In genomic region chr17:49210158-49211029, GRCh38 we compare ENCODE assay signal across 8 cellular contexts. TPM values are rescaled to one million over a fixed set of nuclear protein-coding genes. Genes with fewer than 3 reads are reported as not detected.
DNase-seq lines count a peak whose midpoint lies in the region; ATAC-seq and TF ChIP-seq lines count a peak whose summit lies in the region.

Gene ABI3 (plus strand): TSS chr17:49210707. CDS start chr17:49210725, 18 bp downstream.
Gene GNGT2 (minus strand): TSS chr17:49210574. CDS start chr17:49207422, 3,152 bp downstream.

- WGBS in heart left ventricle, 4 donors: 15 to 29% (median 23%) methylated on average over 19 to 22 of the region's 22 CpGs

- peak within 1 kb of the TSS; percentile 32 to 70 (median 60) for H3K4me3 ChIP-seq in heart left ventricle
- peak within 1 kb of the TSS; percentile 19 to 49 (median 35) for H3K4me3 ChIP-seq in skin epidermis

- ATAC-seq in GM21515 (IDR thresholded peaks at IDR 0.05; ENCODE audit: unreplicated experiment): peak; percentile 70
- peak; percentile 83 to 93 (median 88) for ATAC-seq in heart left ventricle

- H3K9me3 ChIP-seq in heart left ventricle: no peaks in the 10 kb centered on the region

- peaks cover 0 to 7% (median 0%) of the 10 kb centered on the region in 9 donors for H3K27me3 ChIP-seq in heart left ventricle

- H3K4me1 ChIP-seq in heart left ventricle: peaks cover 0 to 69% (median 24%) of the 10 kb centered on the region in 12 donors

- intact Hi-C loops in heart left ventricle (cut with DNase I): loop anchor here in 3 of 10 donors (2.0 to 5.0 kb wide), 2 partner anchors 18 to 52 kb away; no protein-coding TSS in a partner anchor

- TF ChIP-seq CTCF in heart left ventricle (IDR thresholded peaks at IDR 0.05): no peak

- H3K36me3 ChIP-seq in heart left ventricle: no peaks in the 10 kb centered on the region

- H3K27ac ChIP-seq in heart left ventricle (peak within 1 kb of the TSS; percentile 65 to 91 (median 84)), skin epidermis (peak within 1 kb of the TSS; percentile 48 to 91 (median 75))

- DNase-seq in Daoy (ENCODE audit: low read depth) (peak; percentile 42), KG1 (lab: John Stamatoyannopoulos, UW) (peak; percentile 25), activated T-cell treated with anti-CD3 and anti-CD28 coated beads for 24 hours (ENCODE audit: low read depth) (peak; percentile 60), heart left ventricle (peak; percentile 46 to 75 (median 64)), amniotic stem cell (lab: John Stamatoyannopoulos, UW) (no peak), NCI-H510A treated with DMSO at 0.1 percent for 48 hours (lab: John Stamatoyannopoulos, UW) (no peak)

- peak in 1 of 2 donors; percentile 41 for TF ChIP-seq POLR2A in heart left ventricle (IDR thresholded peaks at IDR 0.05)

RNA-seq across cellular contexts. Expression of gene ABI3, which starts in this region (rescaled TPM):
- total RNA-seq in Daoy (2014; rRNA removed; shearing (Covaris generic)): 0.29 TPM in 1 of 2 replicates, not detected in the other
- total RNA-seq in heart left ventricle: 10 to 100 TPM in 4 of 9 donors, 1 to 10 TPM in 5; 3.3 to 16.1 (median 6.4) TPM
- polyA plus RNA-seq in heart left ventricle: 1 to 10 TPM; 3.5 to 7.7 TPM

RNA-seq across cellular contexts. Expression of gene GNGT2, which starts in this region (rescaled TPM):
- total RNA-seq in Daoy (2014; rRNA removed; shearing (Covaris generic)): not detected in 2 replicates
- 1 to 10 TPM in 8 of 9 donors, under 1 TPM in 1; 0.76 to 4.9 (median 1.2) TPM for total RNA-seq in heart left ventricle
- polyA plus RNA-seq in heart left ventricle: 1 to 10 TPM; 1.8 to 2.6 TPM

Comparison
In these comparisons a context has a peak if more than half of its experiments do, and no peak if none do; other contexts are left out.
1. Peak in DNase-seq in Daoy; RNA of the genes that start here not detected or under 1 TPM.
2. DNase-seq: peak in KG1 (single experiment), activated T-cell treated with anti-CD3 and anti-CD28 coated beads for 24 hours (single experiment) and heart left ventricle (5 of 5); none in amniotic stem cell (single experiment) and NCI-H510A treated with DMSO at 0.1 percent for 48 hours (single experiment).